ENCODE assay signal across 11 cellular contexts in genomic region chr1:60132985-60133673, GRCh38. TPM values are rescaled to one million over a fixed set of nuclear protein-coding genes. Genes with fewer than 3 reads are reported as not detected.
DNase-seq lines count a peak whose midpoint lies in the region; ATAC-seq and TF ChIP-seq lines count a peak whose summit lies in the region.
"Had no signal": no experiment of that assay in that cellular context is flagged by ENCODE, and none has a peak within 500 bp of the region (broad histone marks: within the 10 kb centered on the region; RNA-seq: fewer than 3 reads in every experiment).

No MANE protein-coding gene starts in this region.

- no peaks in the 10 kb centered on the region for H3K9me3 Mint-ChIP-seq in stimulated activated naive CD8-positive, alpha-beta T cell treated with anti-CD3 and anti-CD28 coated beads, Interleukin-15, amount 100 ng/mL, for 72 hours
- H3K9me3 Mint-ChIP-seq: CD8-positive, alpha-beta T cell had no signal

- DNase-seq in stimulated activated naive CD8-positive, alpha-beta T cell treated with anti-CD3 and anti-CD28 coated beads, Interleukin-15, amount 100 ng/mL, for 72 hours = no peak
- no peak for DNase-seq in stimulated activated naive CD8-positive, alpha-beta T cell treated with anti-CD3 and anti-CD28 coated beads, Interleukin-15, Interleukin-2, amounts not matched to agents 100 U/mL and 50 U/mL, for 24 hours
- DNase-seq in SW480 (ENCODE audit: low spot score) (peak; percentile 81), glomerular endothelial cell (ENCODE audit: extremely low read depth, low read depth, low spot score) (peak; percentile 12), NCI-H1092 treated with DMSO at 0.1 percent for 48 hours (lab: John Stamatoyannopoulos, UW) (no peak), GM13977 (ENCODE audit: low spot score) (no peak)
- DNase-seq in activated CD4-positive, CD25-positive, alpha-beta regulatory T cell treated with anti-CD3 and anti-CD28 coated beads, Interleukin-2, amount 50 U/mL, for 72 hours = no peak
- DNase-seq: CD8-positive, alpha-beta T cell; lower lobe of right lung had no signal

- H3K4me1 Mint-ChIP-seq in stimulated activated naive CD8-positive, alpha-beta T cell treated with anti-CD3 and anti-CD28 coated beads, Interleukin-15, amount 100 ng/mL, for 72 hours = peaks cover 12% of the 10 kb centered on the region

- peak overlapping the region in 1 of 2 donors; percentile 45 for H3K27ac Mint-ChIP-seq in stimulated activated naive CD8-positive, alpha-beta T cell treated with anti-CD3 and anti-CD28 coated beads, Interleukin-15, amount 100 ng/mL, for 72 hours
- H3K27ac Mint-ChIP-seq: CD8-positive, alpha-beta T cell had no signal

- no peak overlapping the region for H3K4me3 Mint-ChIP-seq in stimulated activated naive CD8-positive, alpha-beta T cell treated with anti-CD3 and anti-CD28 coated beads, Interleukin-15, amount 100 ng/mL, for 72 hours
- H3K4me3 Mint-ChIP-seq: CD8-positive, alpha-beta T cell had no signal

- TF ChIP-seq CTCF in GM13977 (IDR thresholded peaks at IDR 0.05; ENCODE audit: extremely low read depth, insufficient read depth, missing control alignments) = no peak

- no peaks in the 10 kb centered on the region for H3K27me3 Mint-ChIP-seq in stimulated activated naive CD8-positive, alpha-beta T cell treated with anti-CD3 and anti-CD28 coated beads, Interleukin-15, amount 100 ng/mL, for 72 hours

- in situ Hi-C loops in GM13977 (cut with MboI; ENCODE audit: low pct_unique_long_range_greater_than_20kb, low sequenced_read_pairs, unreplicated experiment) = no loop called here

- peak; percentile 66 for ATAC-seq in stimulated activated naive CD8-positive, alpha-beta T cell treated with anti-CD3 and anti-CD28 coated beads, Interleukin-15, amount 100 ng/mL, for 72 hours
- ATAC-seq in stimulated activated naive CD8-positive, alpha-beta T cell treated with anti-CD3 and anti-CD28 coated beads, Interleukin-15, Interleukin-2, amounts not matched to agents 100 U/mL and 50 U/mL, for 24 hours = no peak
- no peak for ATAC-seq in HG02588 (IDR thresholded peaks at IDR 0.05; ENCODE audit: unreplicated experiment)
- ATAC-seq: CD8-positive, alpha-beta T cell; Panc1 had no signal

RNA-seq across cellular contexts. Expression of gene C1orf87, which starts 59.6 kb away (rescaled TPM):
- not detected in 2 replicates for total RNA-seq in glomerular endothelial cell
- total RNA-seq: CD8-positive, alpha-beta T cell had no signal

Comparison
In these comparisons a context has a peak if more than half of its experiments do, and no peak if none do; other contexts are left out.
1. DNase-seq: peak in SW480 (single experiment) and glomerular endothelial cell (single experiment); none in stimulated activated naive CD8-positive, alpha-beta T cell treated with anti-CD3 and anti-CD28 coated beads, Interleukin-15, amount 100 ng/mL, for 72 hours (0 of 2), stimulated activated naive CD8-positive, alpha-beta T cell treated with anti-CD3 and anti-CD28 coated beads, Interleukin-15, Interleukin-2, amounts not matched to agents 100 U/mL and 50 U/mL, for 24 hours (single experiment), NCI-H1092 treated with DMSO at 0.1 percent for 48 hours (single experiment), GM13977 (single experiment) and activated CD4-positive, CD25-positive, alpha-beta regulatory T cell treated with anti-CD3 and anti-CD28 coated beads, Interleukin-2, amount 50 U/mL, for 72 hours (single experiment).